In genomic region chr2:102736174-102736606, GRCh38 we compare ENCODE assay signal across 1 cellular context.
TF ChIP-seq lines count a peak whose summit lies in the region.

No MANE protein-coding gene starts in this region.

TF ChIP-seq in HepG2, 621 proteins besides CTCF, POLR2A, EP300 and RAD21 (continued from another document and continues in another):
- TF ChIP-seq PBX2 (CRISPR knock-in tag; IDR thresholded peaks at IDR 0.05), result no peak
- no peak for TF ChIP-seq MNT (IDR thresholded peaks at IDR 0.05)
- TF ChIP-seq CENPT (CRISPR knock-in tag; IDR thresholded peaks at IDR 0.05; ENCODE audit: low read depth), result no peak
- no peak for TF ChIP-seq ZNF18 (CRISPR knock-in tag; IDR thresholded peaks at IDR 0.05; ENCODE audit: insufficient replicate concordance)
- no peak for TF ChIP-seq RFX1 (IDR thresholded peaks at IDR 0.05)
- no peak for TF ChIP-seq ZNF781 (CRISPR knock-in tag; IDR thresholded peaks at IDR 0.05; ENCODE audit: borderline replicate concordance, not compliant biosample characterization)
- TF ChIP-seq POLR2G (IDR thresholded peaks at IDR 0.05; ENCODE audit: low read depth, low read length), result no peak
- no peak for TF ChIP-seq ZNF780A (CRISPR knock-in tag; IDR thresholded peaks at IDR 0.05)
- no peak for TF ChIP-seq ZNF251 (CRISPR knock-in tag; IDR thresholded peaks at IDR 0.05)
- TF ChIP-seq ZNF329 (CRISPR knock-in tag; IDR thresholded peaks at IDR 0.05; ENCODE audit: low read depth), result no peak
- TF ChIP-seq AHDC1 (CRISPR knock-in tag; IDR thresholded peaks at IDR 0.05; ENCODE audit: borderline replicate concordance), result 0 out of 2 replicates have a peak, but pooled peaks have one; percentile 2
- no peak for TF ChIP-seq ELF3 (CRISPR knock-in tag; IDR thresholded peaks at IDR 0.05)
- no peak for TF ChIP-seq ZNF761 (CRISPR knock-in tag; conservative IDR thresholded peaks at IDR 0.05)
- no peak for TF ChIP-seq HNF4G (IDR thresholded peaks at IDR 0.05; ENCODE audit: borderline replicate concordance, low read depth, low read length)
- no peak for TF ChIP-seq HNF4G (CRISPR knock-in tag; IDR thresholded peaks at IDR 0.05; ENCODE audit: borderline replicate concordance, low read depth)
- TF ChIP-seq ZNF510 (CRISPR knock-in tag; IDR thresholded peaks at IDR 0.05; ENCODE audit: low read depth), result no peak
- TF ChIP-seq USF2 (IDR thresholded peaks at IDR 0.05; ENCODE audit: low read depth, low read length), result no peak
- no peak for TF ChIP-seq USF2 (CRISPR knock-in tag; IDR thresholded peaks at IDR 0.05; ENCODE audit: borderline replicate concordance)
- no peak for TF ChIP-seq UBTF (CRISPR knock-in tag; IDR thresholded peaks at IDR 0.05)
- no peak for TF ChIP-seq HMGXB3 (CRISPR knock-in tag; IDR thresholded peaks at IDR 0.05; ENCODE audit: borderline replicate concordance)
- TF ChIP-seq ZKSCAN5 (CRISPR knock-in tag; IDR thresholded peaks at IDR 0.05), result no peak
- no peak for TF ChIP-seq ZNF530 (CRISPR knock-in tag; IDR thresholded peaks at IDR 0.05; ENCODE audit: low read depth)
- TF ChIP-seq HOXA7 (CRISPR knock-in tag; IDR thresholded peaks at IDR 0.05), result no peak
- no peak for TF ChIP-seq JDP2 (CRISPR knock-in tag; IDR thresholded peaks at IDR 0.05; ENCODE audit: borderline replicate concordance)
- no peak for TF ChIP-seq ZNF7 (CRISPR knock-in tag; IDR thresholded peaks at IDR 0.05)
- TF ChIP-seq ZNF503 (CRISPR knock-in tag; IDR thresholded peaks at IDR 0.05), result 0 out of 2 replicates have a peak, but pooled peaks have one; percentile 15
- no peak for TF ChIP-seq ZNF773 (CRISPR knock-in tag; IDR thresholded peaks at IDR 0.05; ENCODE audit: borderline replicate concordance)
- TF ChIP-seq ARNTL (CRISPR knock-in tag; IDR thresholded peaks at IDR 0.05), result peak; percentile 47; the same call in 1 of the 2 replicates
- TF ChIP-seq ZNF724P (CRISPR knock-in tag; IDR thresholded peaks at IDR 0.05; ENCODE audit: borderline replicate concordance), result peak; percentile 83
- TF ChIP-seq ZNF431 (CRISPR knock-in tag; IDR thresholded peaks at IDR 0.05; ENCODE audit: borderline replicate concordance, low read depth), result 0 out of 2 replicates have a peak, but pooled peaks have one; percentile 16
- TF ChIP-seq HMGA1 (CRISPR knock-in tag; conservative IDR thresholded peaks at IDR 0.05), result no peak
- no peak for TF ChIP-seq NCOA2 (CRISPR knock-in tag; IDR thresholded peaks at IDR 0.05)
- no peak for TF ChIP-seq ZFP1 (CRISPR knock-in tag; IDR thresholded peaks at IDR 0.05)
- no peak for TF ChIP-seq ATF1 (CRISPR knock-in tag; IDR thresholded peaks at IDR 0.05)
- TF ChIP-seq MIER2 (CRISPR knock-in tag; IDR thresholded peaks at IDR 0.05), result no peak
- TF ChIP-seq MTA1 (CRISPR knock-in tag; IDR thresholded peaks at IDR 0.05; ENCODE audit: borderline replicate concordance), result no peak
- no peak for TF ChIP-seq NR1H2 (CRISPR knock-in tag; IDR thresholded peaks at IDR 0.05; ENCODE audit: borderline replicate concordance, low read depth)
- no peak for TF ChIP-seq ZFYVE20 (CRISPR knock-in tag; IDR thresholded peaks at IDR 0.05; ENCODE audit: borderline replicate concordance, low read depth)
- no peak for TF ChIP-seq TBL1XR1 (IDR thresholded peaks at IDR 0.05; ENCODE audit: borderline replicate concordance, low read length, partially characterized antibody)
